1 cellular context compared by ENCODE assay signal in the genomic region with DNA sequence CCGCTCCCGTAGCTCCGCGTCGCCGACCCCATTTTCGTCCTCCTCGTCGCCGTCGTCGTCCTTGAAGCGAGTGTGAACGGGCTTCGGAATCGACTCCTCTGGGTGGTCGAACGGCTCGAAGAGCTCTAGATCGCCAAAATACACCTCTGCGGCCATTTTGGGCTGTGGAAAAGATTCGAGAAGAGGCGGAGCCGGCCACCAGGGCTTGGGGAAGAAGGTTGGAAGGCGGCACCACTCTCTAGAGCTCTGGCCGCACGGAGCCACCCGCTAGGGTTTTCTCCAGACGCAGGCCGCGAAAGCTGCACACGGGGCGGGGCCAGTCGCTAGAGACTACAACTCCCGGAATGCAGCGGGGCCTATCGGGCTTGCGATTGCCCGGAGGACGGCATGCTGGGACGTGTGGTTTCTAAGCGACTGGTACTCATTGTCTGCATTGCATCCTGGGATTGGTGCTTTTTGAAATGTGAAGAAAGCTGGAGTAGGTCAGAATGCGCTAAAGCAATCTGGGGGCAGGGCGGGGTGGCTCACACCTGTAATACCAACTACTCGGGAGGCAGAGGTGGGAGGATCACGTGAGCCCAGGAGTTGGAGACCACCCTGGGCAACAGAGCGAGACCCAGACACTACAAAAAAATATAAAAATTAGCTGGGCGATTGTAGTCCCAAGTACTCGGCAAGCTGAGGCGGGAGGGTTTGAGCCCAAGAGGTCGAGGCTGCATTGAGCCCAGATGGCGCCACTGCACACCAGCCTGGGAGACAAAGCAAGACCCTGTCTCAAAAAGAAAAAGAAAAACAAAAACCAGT.
A peak's percentile ranks its signal among the peaks of the same experiment; 100 is the strongest.
TF ChIP-seq lines count a peak whose summit lies in the region.

TSS of gene ZCCHC8 (minus strand) at position 248 of the 804 bp plus-strand sequence. CDS start at position 156, 92 bp downstream.

TF ChIP-seq in HepG2, 621 proteins besides CTCF, POLR2A, EP300 and RAD21 (continued from another document and continues in another):
- TF ChIP-seq PRDM10 (CRISPR knock-in tag; IDR thresholded peaks at IDR 0.05; ENCODE audit: low read depth): 0 out of 2 replicates have a peak, but pooled peaks have one; percentile 48
- 0 out of 2 replicates have a peak, but pooled peaks have one; percentile 37 for TF ChIP-seq ZNF317 (CRISPR knock-in tag; IDR thresholded peaks at IDR 0.05)
- 0 out of 2 replicates have a peak, but pooled peaks have one; percentile 57 for TF ChIP-seq ELF4 (CRISPR knock-in tag; IDR thresholded peaks at IDR 0.05; ENCODE audit: borderline replicate concordance)
- TF ChIP-seq BCL3 (CRISPR knock-in tag; IDR thresholded peaks at IDR 0.05): 0 out of 2 replicates have a peak, but pooled peaks have one; percentile 64
- TF ChIP-seq, protein P1, sequence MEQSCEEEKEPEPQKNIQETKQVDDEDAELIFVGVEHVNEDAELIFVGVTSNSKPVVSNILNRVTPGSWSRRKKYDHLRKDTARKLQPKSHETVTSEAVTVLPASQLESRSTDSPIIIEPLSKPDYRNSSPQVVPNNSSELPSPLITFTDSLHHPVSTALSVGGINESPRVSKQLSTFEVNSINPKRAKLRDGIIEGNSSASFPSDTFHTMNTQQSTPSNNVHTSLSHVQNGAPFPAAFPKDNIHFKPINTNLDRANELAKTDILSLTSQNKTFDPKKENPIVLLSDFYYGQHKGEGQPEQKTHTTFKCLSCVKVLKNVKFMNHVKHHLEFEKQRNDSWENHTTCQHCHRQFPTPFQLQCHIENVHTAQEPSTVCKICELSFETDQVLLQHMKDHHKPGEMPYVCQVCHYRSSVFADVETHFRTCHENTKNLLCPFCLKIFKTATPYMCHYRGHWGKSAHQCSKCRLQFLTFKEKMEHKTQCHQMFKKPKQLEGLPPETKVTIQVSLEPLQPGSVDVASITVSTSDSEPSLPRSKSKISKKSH (CRISPR knock-in tag; IDR thresholded peaks at IDR 0.05; ENCODE audit: borderline replicate concordance): no peak
- peak; percentile 76 for TF ChIP-seq NFYC (CRISPR knock-in tag; IDR thresholded peaks at IDR 0.05)
- TF ChIP-seq MXI1 (IDR thresholded peaks at IDR 0.05; ENCODE audit: borderline replicate concordance, low read depth, low read length): peak; percentile 93; the same call in 1 of the 3 replicates
- TF ChIP-seq RXRB (CRISPR knock-in tag; IDR thresholded peaks at IDR 0.05; ENCODE audit: borderline replicate concordance): peak; percentile 56
- peak; percentile 58; the same call in 1 of the 2 replicates for TF ChIP-seq FOXC1 (CRISPR knock-in tag; IDR thresholded peaks at IDR 0.05; ENCODE audit: borderline replicate concordance)
- TF ChIP-seq ATRX (CRISPR knock-in tag; IDR thresholded peaks at IDR 0.05; ENCODE audit: borderline replicate concordance): no peak
- peak; percentile 57; the same call in 1 of the 2 replicates for TF ChIP-seq ZFP82 (CRISPR knock-in tag; IDR thresholded peaks at IDR 0.05; ENCODE audit: borderline replicate concordance)
- peak; percentile 74; the same call in 1 of the 2 replicates for TF ChIP-seq ZNF761 (CRISPR knock-in tag; conservative IDR thresholded peaks at IDR 0.05)
- TF ChIP-seq HOXA3 (CRISPR knock-in tag; IDR thresholded peaks at IDR 0.05): peak; percentile 80; the same call in 1 of the 2 replicates
- TF ChIP-seq RBFOX2 (IDR thresholded peaks at IDR 0.05; ENCODE audit: low read depth, low read length): peak; percentile 82
- TF ChIP-seq TMF1 (CRISPR knock-in tag; IDR thresholded peaks at IDR 0.05; ENCODE audit: low read depth): peak; percentile 85; the same call in 1 of the 2 replicates
- TF ChIP-seq CHCHD3 (CRISPR knock-in tag; IDR thresholded peaks at IDR 0.05): 0 out of 2 replicates have a peak, but pooled peaks have one; percentile 74
- TF ChIP-seq SP2 (CRISPR knock-in tag; IDR thresholded peaks at IDR 0.05): 0 out of 2 replicates have a peak, but pooled peaks have one; percentile 26
- TF ChIP-seq, protein P2, sequence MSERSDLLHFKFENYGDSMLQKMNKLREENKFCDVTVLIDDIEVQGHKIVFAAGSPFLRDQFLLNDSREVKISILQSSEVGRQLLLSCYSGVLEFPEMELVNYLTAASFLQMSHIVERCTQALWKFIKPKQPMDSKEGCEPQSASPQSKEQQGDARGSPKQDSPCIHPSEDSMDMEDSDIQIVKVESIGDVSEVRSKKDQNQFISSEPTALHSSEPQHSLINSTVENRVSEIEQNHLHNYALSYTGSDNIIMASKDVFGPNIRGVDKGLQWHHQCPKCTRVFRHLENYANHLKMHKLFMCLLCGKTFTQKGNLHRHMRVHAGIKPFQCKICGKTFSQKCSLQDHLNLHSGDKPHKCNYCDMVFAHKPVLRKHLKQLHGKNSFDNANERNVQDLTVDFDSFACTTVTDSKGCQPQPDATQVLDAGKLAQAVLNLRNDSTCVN (CRISPR knock-in tag; IDR thresholded peaks at IDR 0.05; ENCODE audit: borderline replicate concordance): peak; percentile 85
- TF ChIP-seq YEATS4 (CRISPR knock-in tag; IDR thresholded peaks at IDR 0.05; ENCODE audit: borderline replicate concordance): peak; percentile 72; the same call in 1 of the 2 replicates
- TF ChIP-seq FIP1L1 (IDR thresholded peaks at IDR 0.05; ENCODE audit: borderline replicate concordance, insufficient read depth, low read depth, low read length): peak; percentile 61; the same call in 1 of the 2 replicates
- TF ChIP-seq, protein P3, sequence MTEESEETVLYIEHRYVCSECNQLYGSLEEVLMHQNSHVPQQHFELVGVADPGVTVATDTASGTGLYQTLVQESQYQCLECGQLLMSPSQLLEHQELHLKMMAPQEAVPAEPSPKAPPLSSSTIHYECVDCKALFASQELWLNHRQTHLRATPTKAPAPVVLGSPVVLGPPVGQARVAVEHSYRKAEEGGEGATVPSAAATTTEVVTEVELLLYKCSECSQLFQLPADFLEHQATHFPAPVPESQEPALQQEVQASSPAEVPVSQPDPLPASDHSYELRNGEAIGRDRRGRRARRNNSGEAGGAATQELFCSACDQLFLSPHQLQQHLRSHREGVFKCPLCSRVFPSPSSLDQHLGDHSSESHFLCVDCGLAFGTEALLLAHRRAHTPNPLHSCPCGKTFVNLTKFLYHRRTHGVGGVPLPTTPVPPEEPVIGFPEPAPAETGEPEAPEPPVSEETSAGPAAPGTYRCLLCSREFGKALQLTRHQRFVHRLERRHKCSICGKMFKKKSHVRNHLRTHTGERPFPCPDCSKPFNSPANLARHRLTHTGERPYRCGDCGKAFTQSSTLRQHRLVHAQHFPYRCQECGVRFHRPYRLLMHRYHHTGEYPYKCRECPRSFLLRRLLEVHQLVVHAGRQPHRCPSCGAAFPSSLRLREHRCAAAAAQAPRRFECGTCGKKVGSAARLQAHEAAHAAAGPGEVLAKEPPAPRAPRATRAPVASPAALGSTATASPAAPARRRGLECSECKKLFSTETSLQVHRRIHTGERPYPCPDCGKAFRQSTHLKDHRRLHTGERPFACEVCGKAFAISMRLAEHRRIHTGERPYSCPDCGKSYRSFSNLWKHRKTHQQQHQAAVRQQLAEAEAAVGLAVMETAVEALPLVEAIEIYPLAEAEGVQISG (CRISPR knock-in tag; IDR thresholded peaks at IDR 0.05): peak; percentile 93
- no peak for TF ChIP-seq ZNF562 (CRISPR knock-in tag; IDR thresholded peaks at IDR 0.05; ENCODE audit: borderline replicate concordance)
- no peak for TF ChIP-seq GMEB2 (CRISPR knock-in tag; IDR thresholded peaks at IDR 0.05; ENCODE audit: low read depth)
- TF ChIP-seq ZNF124 (CRISPR knock-in tag; IDR thresholded peaks at IDR 0.05): peak; percentile 83; the same call in 1 of the 2 replicates
- TF ChIP-seq ZHX2 (IDR thresholded peaks at IDR 0.05; ENCODE audit: low read depth): peak; percentile 71; the same call in 1 of the 2 replicates
- TF ChIP-seq ZHX2 (CRISPR knock-in tag; IDR thresholded peaks at IDR 0.05; ENCODE audit: borderline replicate concordance): 0 out of 2 replicates have a peak, but pooled peaks have one; percentile 3
- peak; percentile 56; the same call in 1 of the 2 replicates for TF ChIP-seq ZNF563 (CRISPR knock-in tag; IDR thresholded peaks at IDR 0.05)
- 0 out of 2 replicates have a peak, but pooled peaks have one; percentile 31 for TF ChIP-seq GFI1 (CRISPR knock-in tag; IDR thresholded peaks at IDR 0.05; ENCODE audit: borderline replicate concordance)
- TF ChIP-seq HDAC2 (CRISPR knock-in tag; IDR thresholded peaks at IDR 0.05): peak; percentile 33
